ENCODE assay signal across 15 cellular contexts in the genomic region with DNA sequence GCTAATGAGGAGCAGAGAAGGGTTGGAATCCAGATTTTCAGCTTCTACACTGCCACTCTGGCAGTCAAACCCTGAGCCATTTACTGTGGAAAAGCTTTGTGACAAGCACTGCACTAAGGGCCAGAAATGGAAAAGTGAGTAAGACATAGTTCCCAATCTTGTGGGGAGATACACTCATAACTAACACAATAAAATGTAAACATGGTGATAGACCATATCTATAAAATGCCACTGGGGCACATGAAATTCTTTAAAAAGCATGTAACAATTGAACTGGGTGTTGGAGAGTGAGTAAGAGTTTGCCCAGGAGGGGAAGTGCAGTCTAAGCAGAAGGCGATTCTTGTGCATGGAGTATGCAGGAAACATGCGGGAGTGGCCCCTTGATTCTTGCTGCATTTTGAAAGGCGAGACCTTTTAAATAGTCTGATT. TPM values are rescaled to one million over a fixed set of nuclear protein-coding genes. Genes with fewer than 3 reads are reported as not detected.
DNase-seq lines count a peak whose midpoint lies in the region; ATAC-seq and TF ChIP-seq lines count a peak whose summit lies in the region.
"Had no signal": no experiment of that assay in that cellular context is flagged by ENCODE, and none has a peak within 500 bp of the region (broad histone marks: within the 10 kb centered on the region; RNA-seq: fewer than 3 reads in every experiment).

No MANE protein-coding gene starts in this region.

- no peak overlapping the region; the same call in 1 of the 2 replicates for H3K4me3 Mint-ChIP-seq in HFFc6
- H3K4me3 Mint-ChIP-seq: activated CD4-positive, alpha-beta T cell treated with anti-CD3 and anti-CD28 coated beads for 36 hours; natural killer cell treated with Interleukin-12 subunit alpha and Interleukin-12 subunit beta and Interleukin-15 and Interleukin-18, amount 100 ng/mL, for 72 hours had no signal

- no peaks in the 10 kb centered on the region for H3K9me3 Mint-ChIP-seq in HFFc6
- H3K9me3 Mint-ChIP-seq: natural killer cell treated with Interleukin-12 subunit alpha and Interleukin-12 subunit beta and Interleukin-15 and Interleukin-18, amount 100 ng/mL, for 72 hours had no signal

- peaks cover 6% of the 10 kb centered on the region for H3K27me3 Mint-ChIP-seq in HFFc6 (ENCODE audit: insufficient read depth)

- in situ Hi-C loops in ACHN (cut with HindIII; ENCODE audit: low pct_ligation_motif_present, low pct_unique_long_range_greater_than_20kb, low sequenced_read_pairs), result no loop called here

- peaks cover 55% of the 10 kb centered on the region for H3K4me1 Mint-ChIP-seq in HFFc6 (ENCODE audit: low read depth)

- ATAC-seq in GM18867 (IDR thresholded peaks at IDR 0.05; ENCODE audit: unreplicated experiment), result no peak
- ATAC-seq: activated CD4-positive, alpha-beta T cell treated with anti-CD3 and anti-CD28 coated beads for 36 hours; HepG2; natural killer cell treated with Interleukin-12 subunit alpha and Interleukin-12 subunit beta and Interleukin-15 and Interleukin-18, amount 100 ng/mL, for 72 hours had no signal

- TF ChIP-seq CTCF in HFFc6 (IDR thresholded peaks at IDR 0.05), result no peak

- H3K27ac Mint-ChIP-seq in HFFc6, result peak overlapping the region; percentile 95
- H3K27ac Mint-ChIP-seq: activated CD4-positive, alpha-beta T cell treated with anti-CD3 and anti-CD28 coated beads for 36 hours; natural killer cell treated with Interleukin-12 subunit alpha and Interleukin-12 subunit beta and Interleukin-15 and Interleukin-18, amount 100 ng/mL, for 72 hours had no signal

- peaks cover 8% of the 10 kb centered on the region; the same call in 1 of the 2 replicates for H3K36me3 Mint-ChIP-seq in HFFc6 (ENCODE audit: low read depth)
- H3K36me3 Mint-ChIP-seq: natural killer cell treated with Interleukin-12 subunit alpha and Interleukin-12 subunit beta and Interleukin-15 and Interleukin-18, amount 100 ng/mL, for 72 hours had no signal

- DNase-seq in ACHN (peak; percentile 20), HFFc6 (peak; percentile 96), amniotic epithelial cell (ENCODE audit: low read depth) (peak; percentile 76), foreskin melanocyte (peak; percentile 72), SHP77 treated with DMSO at 0.1 percent for 48 hours (lab: John Stamatoyannopoulos, UW) (no peak), NCI-H524 treated with DMSO at 0.1 percent for 48 hours (lab: John Stamatoyannopoulos, UW) (no peak), NCI-H446 treated with DMSO at 0.1 percent for 48 hours (lab: John Stamatoyannopoulos, UW) (no peak)
- DNase-seq: activated CD4-positive, alpha-beta T cell treated with anti-CD3 and anti-CD28 coated beads for 36 hours; caudate nucleus; NCI-H146; NCI-H82 had no signal

RNA-seq across cellular contexts. Expression of a gene that starts 32.0 kb away (rescaled TPM):
- 1,000 to 10,000 TPM in 4 of 6 experiments, 100 to 1,000 TPM in 2; 934 to 1,075 (median 1,012) TPM for total RNA-seq in HFFc6 (2021; fragmentation: NEBNext Ultra II Directional; extraction: Animal tissue kit (Norgen Biotek cat#: 25700))

RNA-seq across cellular contexts. Expression of a gene that starts 36.2 kb away (rescaled TPM):
- 1 to 10 TPM in 4 of 6 experiments, under 1 TPM in 2; 0.35 to 2.2 (median 1.5) TPM for total RNA-seq in HFFc6 (2021; fragmentation: NEBNext Ultra II Directional; extraction: Animal tissue kit (Norgen Biotek cat#: 25700))
- total RNA-seq: activated CD4-positive, alpha-beta T cell treated with anti-CD3 and anti-CD28 coated beads for 36 hours; HepG2; natural killer cell treated with Interleukin-12 subunit alpha and Interleukin-12 subunit beta and Interleukin-15 and Interleukin-18, amount 100 ng/mL, for 72 hours; ureter had no signal

Comparison
In these comparisons a context has a peak if more than half of its experiments do, and no peak if none do; other contexts are left out.
1. DNase-seq: peak in ACHN (single experiment), HFFc6 (single experiment), amniotic epithelial cell (single experiment) and foreskin melanocyte (single experiment); none in SHP77 treated with DMSO at 0.1 percent for 48 hours (single experiment), NCI-H524 treated with DMSO at 0.1 percent for 48 hours (single experiment) and NCI-H446 treated with DMSO at 0.1 percent for 48 hours (single experiment).